Comparison of ENCODE assay signal across 30 cellular contexts in the genomic region with DNA sequence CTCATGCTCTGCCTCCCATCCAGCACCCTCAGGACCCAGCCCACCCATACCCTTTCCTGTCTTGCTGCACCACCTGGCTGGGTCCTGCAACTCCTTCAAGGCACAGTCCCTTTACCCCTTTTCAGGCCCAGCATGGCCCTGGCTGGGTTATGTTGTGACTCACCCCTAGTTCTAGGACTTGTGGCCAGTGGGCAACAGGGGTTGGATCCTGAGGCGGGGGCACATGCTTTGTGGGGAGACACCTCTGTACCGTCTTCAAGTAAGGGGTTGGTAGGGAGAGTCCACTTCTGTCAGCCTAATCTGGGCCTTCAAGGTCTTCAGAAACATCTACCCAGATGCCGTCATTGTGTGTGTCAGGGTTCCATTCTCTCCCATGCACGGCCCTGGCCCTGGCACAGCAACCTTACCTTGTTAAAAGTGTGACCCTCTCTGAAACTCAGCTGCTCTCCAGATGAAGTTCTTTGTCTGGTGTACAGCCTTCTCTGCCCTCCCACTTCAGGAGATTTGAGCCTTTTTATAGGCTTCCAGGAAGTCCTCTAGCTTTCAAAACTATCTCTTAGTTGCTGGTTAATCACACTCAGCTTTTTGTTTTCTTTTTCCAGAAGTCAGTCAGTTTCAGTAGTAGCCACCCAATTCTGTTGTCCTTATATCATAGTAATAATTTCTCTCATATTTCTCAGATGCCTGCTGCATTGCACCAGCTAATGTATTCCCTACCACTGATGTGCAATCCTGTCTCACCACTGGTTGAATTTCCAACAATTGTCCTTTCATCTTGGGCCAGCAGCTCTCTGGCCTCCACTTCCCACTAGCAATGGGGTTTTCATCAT.
"Had no signal": no experiment of that assay in that cellular context is flagged by ENCODE, and none has a peak within 500 bp of the region (broad histone marks: within the 10 kb centered on the region; RNA-seq: fewer than 3 reads in every experiment).

No MANE protein-coding gene starts in this region.

- H3K27ac ChIP-seq: foreskin keratinocyte, heart left ventricle, parathyroid adenoma, psoas muscle, sigmoid colon, stomach, tibial nerve, WERI-Rb-1 had no signal

- H3K36me3 ChIP-seq: heart left ventricle, sigmoid colon, stomach, tibial nerve, WERI-Rb-1 had no signal

- H3K4me3 ChIP-seq: heart left ventricle, psoas muscle, sigmoid colon, smooth muscle cell, stomach, tibial nerve had no signal

- H3K27me3 ChIP-seq: foreskin keratinocyte, heart left ventricle, sigmoid colon, stomach, tibial nerve had no signal

- H3K4me2 ChIP-seq: smooth muscle cell had no signal

- H2AFZ ChIP-seq: parathyroid adenoma had no signal

- DNase-seq: activated CD4-positive, alpha-beta T cell treated with anti-CD3 and anti-CD28 coated beads for 48 hours; activated CD8-positive, alpha-beta memory T cell treated with anti-CD3 and anti-CD28 coated beads, Interleukin-2, amount 50 U/mL, for 4 hours; activated effector memory CD4-positive, alpha-beta T cell treated with anti-CD3 and anti-CD28 coated beads, Interleukin-2, amount 50 U/mL, for 16 hours; activated naive CD4-positive, alpha-beta T cell treated with anti-CD3 and anti-CD28 coated beads, Interleukin-2, amount 10 ng/mL, durations not matched to agents 7 days and 5 days; activated naive CD8-positive, alpha-beta T cell treated with anti-CD3 and anti-CD28 coated beads, Interleukin-2, amount 50 U/mL, for 24 hours; activated T-cell treated with anti-CD3 and anti-CD28 coated beads, Interleukin-2, amount 50 U/mL, for 1 hour; amygdala; caudate nucleus; foreskin keratinocyte; hypothalamus; immature natural killer cell; kidney; left colon; mammary epithelial cell; nephron progenitor cell; occipital lobe; psoas muscle; sigmoid colon; stimulated activated CD4-positive, alpha-beta T cell treated with anti-CD3 and anti-CD28 coated beads, Interleukin-1b, Interleukin-23, amount 100 ng/mL, for 48 hours; stimulated activated CD4-positive, alpha-beta T cell treated with anti-CD3 and anti-CD28 coated beads, Interleukin-4, amount 100 ng/mL, for 4 hours; stimulated activated CD8-positive, alpha-beta memory T cell treated with anti-CD3 and anti-CD28 coated beads, Interleukin-4, amount 100 ng/mL, for 48 hours; stomach; T-helper 9 cell had no signal

- H3K4me1 ChIP-seq: foreskin keratinocyte, parathyroid adenoma, psoas muscle, sigmoid colon, stomach, tibial nerve had no signal

- ATAC-seq: activated CD4-positive, CD25-positive, alpha-beta regulatory T cell treated with anti-CD3 and anti-CD28 coated beads, Interleukin-2, amount 50 U/mL, for 24 hours; foreskin keratinocyte; heart left ventricle; left colon; psoas muscle; stimulated activated memory B cell treated with anti-CD40 and anti-IgM and Interleukin-4, amounts not matched to agents 10 μg/mL and 1 μg/mL and 100 μg/mL, for 72 hours had no signal

- H3K9ac ChIP-seq: parathyroid adenoma had no signal

- H3K79me2 ChIP-seq: parathyroid adenoma had no signal

- H3K9me3 ChIP-seq: heart left ventricle, psoas muscle, sigmoid colon, stomach, tibial nerve had no signal
